Comparison of ENCODE assay signal across 10 cellular contexts in the genomic region with DNA sequence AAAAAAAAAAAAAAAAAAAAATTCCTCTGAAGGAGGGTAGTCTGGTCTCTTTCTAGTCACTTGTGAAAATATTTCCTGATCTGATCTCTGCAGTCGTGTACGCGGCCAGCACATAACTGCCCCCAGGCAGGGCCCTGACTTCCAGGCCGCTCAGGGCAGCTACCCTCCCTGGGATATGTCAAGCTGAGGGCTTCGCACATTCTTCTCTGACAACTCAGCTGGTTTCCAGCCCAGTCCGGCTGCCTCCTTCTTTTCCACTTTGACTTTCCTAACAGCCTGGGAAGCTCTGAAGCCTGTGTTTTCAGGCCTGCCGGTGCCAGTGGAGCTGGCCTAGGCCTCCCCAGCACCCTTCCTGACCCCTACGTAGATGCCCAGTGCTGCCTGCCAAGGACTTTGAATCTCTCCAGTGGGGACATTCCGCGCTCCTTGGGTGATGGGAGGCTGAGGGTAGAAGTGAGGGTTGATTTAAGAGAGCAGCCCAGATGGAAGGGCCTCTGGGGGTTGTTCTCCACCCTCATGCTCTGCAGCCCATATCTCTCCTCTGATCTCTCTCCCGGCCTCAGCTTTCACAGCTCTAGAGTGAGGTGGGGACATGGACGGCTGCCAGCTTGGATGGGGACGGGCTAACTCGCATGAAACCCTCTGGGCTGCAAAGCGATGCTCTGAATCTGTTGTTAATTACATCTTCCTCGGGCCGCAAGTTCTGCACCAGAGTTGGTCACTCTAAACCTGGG. TPM values are rescaled to one million over a fixed set of nuclear protein-coding genes. Genes with fewer than 3 reads are reported as not detected.
DNase-seq lines count a peak whose midpoint lies in the region; TF ChIP-seq lines count a peak whose summit lies in the region.
"Had no signal": no experiment of that assay in that cellular context is flagged by ENCODE, and none has a peak within 500 bp of the region (broad histone marks: within the 10 kb centered on the region; RNA-seq: fewer than 3 reads in every experiment).

No MANE protein-coding gene starts in this region.

- dilution Hi-C loops in mammary epithelial cell (cut with HindIII; ENCODE audit: low sequenced_read_pairs), result loop anchor here (5.0 kb wide), 1 partner anchor 80 kb away; no protein-coding TSS in a partner anchor

- no TSS peak for BruUV-seq in mammary epithelial cell (replicated peaks; lab: Mats Ljungman, UMichigan)

- 66% methylated on average over 11 of the region's 17 CpGs for WGBS in mammary epithelial cell (ENCODE audit: low coverage, missing lambda C conversion rate)
- WGBS in suprapubic skin, result 50% methylated on average over 17 of the region's 17 CpGs

- no peak overlapping the region for H3K4me2 ChIP-seq in mammary epithelial cell (ENCODE audit: insufficient read depth, low read depth, low read length)

- no peaks in the 10 kb centered on the region for H4K20me1 ChIP-seq in mammary epithelial cell (ENCODE audit: insufficient read depth, low read length)

- in situ Hi-C loops in mammary epithelial cell (cut with MboI; ENCODE audit: low sequenced_read_pairs in 2 of 2), result no loop called here

- H3K4me3 ChIP-seq in mammary epithelial cell (replicated peaks in 1 of 3; ENCODE audit: insufficient read depth in 1 of 3, low read depth in 2 of 3, low read length in 3 of 3) (no peak overlapping the region), suprapubic skin (no peak overlapping the region)

- CTCF ChIA-PET in mammary epithelial cell (lab: Charles Lee; ENCODE audit: low non-redundant PET), result no interaction called here

- no peaks in the 10 kb centered on the region for H3K36me3 ChIP-seq in mammary epithelial cell (ENCODE audit: insufficient read depth, low read length)
- no peaks in the 10 kb centered on the region for H3K36me3 ChIP-seq in suprapubic skin
- H3K36me3 ChIP-seq: neutrophil had no signal

- no peak overlapping the region for H2AFZ ChIP-seq in mammary epithelial cell (ENCODE audit: low read depth, low read length)

- H3K9me3 ChIP-seq in mammary epithelial cell (replicated peaks; ENCODE audit: insufficient read depth, low read length) (peaks cover 21% of the 10 kb centered on the region), suprapubic skin (no peaks in the 10 kb centered on the region)

- no peak overlapping the region for H3K9ac ChIP-seq in mammary epithelial cell (ENCODE audit: insufficient read depth, low read length)

- DNase-seq in HS-5 (ENCODE audit: low read depth) (peak; percentile 65), mammary epithelial cell (peak; percentile 72), left kidney (ENCODE audit: low read depth, low spot score) (peak; percentile 64), suprapubic skin (ENCODE audit: low spot score in 2 of 2) (peak; percentile 75 to 82), NCI-H526 (lab: John Stamatoyannopoulos, UW) (no peak), NCI-H1417 (lab: John Stamatoyannopoulos, UW) (no peak), NCI-H748 treated with DMSO at 0.1 percent for 48 hours (lab: John Stamatoyannopoulos, UW) (no peak), NCI-H1092 (lab: John Stamatoyannopoulos, UW) (no peak)
- DNase-seq: effector memory CD8-positive, alpha-beta T cell had no signal

- no peak for TF ChIP-seq POLR2A in suprapubic skin (IDR thresholded peaks at IDR 0.05)

- H3K27ac ChIP-seq in mammary epithelial cell (ENCODE audit: insufficient read depth, low read depth, low read length) (no peak overlapping the region), suprapubic skin (peak overlapping the region; percentile 52)
- H3K27ac ChIP-seq: neutrophil had no signal

- no peaks in the 10 kb centered on the region for H3K79me2 ChIP-seq in mammary epithelial cell (ENCODE audit: insufficient read depth, low read length)

- H3K4me1 ChIP-seq in mammary epithelial cell (ENCODE audit: insufficient read depth, low read length), result no peaks in the 10 kb centered on the region
- H3K4me1 ChIP-seq in suprapubic skin, result peaks cover 31% of the 10 kb centered on the region

- intact Hi-C loops in mammary epithelial cell (cut with micrococcal nuclease), result no loop called here

- TF ChIP-seq CTCF in mammary epithelial cell (conservative IDR thresholded peaks at IDR 0.05 in 1 of 2, IDR thresholded peaks at IDR 0.05 in 1 of 2; ENCODE audit: extremely low read depth in 1 of 2, insufficient read depth in 1 of 2, low read depth in 1 of 2, low read length in 2 of 2) (no peak), suprapubic skin (IDR thresholded peaks at IDR 0.05) (no peak)

- H3K27me3 ChIP-seq in mammary epithelial cell (ENCODE audit: insufficient read depth, low read length) (no peaks in the 10 kb centered on the region), suprapubic skin (no peaks in the 10 kb centered on the region)

- TF ChIP-seq EP300 in suprapubic skin (IDR thresholded peaks at IDR 0.05), result no peak

RNA-seq across cellular contexts. Expression of gene COL5A1, which starts 20.7 kb away (rescaled TPM):
- total RNA-seq in mammary epithelial cell, result 10 to 100 TPM in 1 of 2 donors, 1 to 10 TPM in 1; 7.2 to 22.8 TPM
- 1.2 TPM for polyA plus RNA-seq in mammary epithelial cell
- 5.4 TPM for polyA minus RNA-seq in mammary epithelial cell
- 10 to 100 TPM in 3 of 4 donors, 1 to 10 TPM in 1; 8.6 to 16.5 (median 15.4) TPM for total RNA-seq in suprapubic skin

Comparison
In these comparisons a context has a peak if more than half of its experiments do, and no peak if none do; other contexts are left out.
1. DNase-seq: peak in HS-5 (single experiment), mammary epithelial cell (single experiment), left kidney (single experiment) and suprapubic skin (2 of 2); none in NCI-H526 (0 of 2), NCI-H1417 (0 of 3), NCI-H748 treated with DMSO at 0.1 percent for 48 hours (single experiment) and NCI-H1092 (single experiment).